12 cellular contexts compared by ENCODE assay signal in genomic region chr1:161718559-161719324, GRCh38. TPM values are rescaled to one million over a fixed set of nuclear protein-coding genes. Genes with fewer than 3 reads are reported as not detected.
A peak's percentile ranks its signal among the peaks of the same experiment; 100 is the strongest.
DNase-seq lines count a peak whose midpoint lies in the region; ATAC-seq and TF ChIP-seq lines count a peak whose summit lies in the region.
"Had no signal": no experiment of that assay in that cellular context is flagged by ENCODE, and none has a peak within 500 bp of the region (broad histone marks: within the 10 kb centered on the region; RNA-seq: fewer than 3 reads in every experiment).

No MANE protein-coding gene starts in this region.

- H3K9me3 ChIP-seq in MM.1S (replicated peaks; ENCODE audit: insufficient read depth, low read length) (no peaks in the 10 kb centered on the region), GM23248 (ENCODE audit: low read depth) (no peaks in the 10 kb centered on the region)

- H3K4me2 ChIP-seq in MM.1S (ENCODE audit: low read depth, low read length) (peak overlapping the region; percentile 35), GM23248 (ENCODE audit: unreplicated experiment) (no peak overlapping the region)

- no peak for TF ChIP-seq CTCF in MM.1S (IDR thresholded peaks at IDR 0.05; ENCODE audit: low read length)

- H2AFZ ChIP-seq in MM.1S (ENCODE audit: low read length) (peak overlapping the region; percentile 23; the same call in 1 of the 2 replicates), GM23248 (no peak overlapping the region)

- 81 to 83% methylated on average over 8 of the region's 8 CpGs for WGBS in GM23248 (ENCODE audit: low coverage in 1 of 2, low lambda C conversion rate in 2 of 2, missing lambda C conversion rate in 2 of 2), 2 experiments

- H3K4me3 ChIP-seq in MM.1S (ENCODE audit: low read length) (no peak overlapping the region), GM23248 (no peak overlapping the region)

- H3K9ac ChIP-seq in MM.1S (ENCODE audit: low read length) (no peak overlapping the region), GM23248 (no peak overlapping the region)

- in situ Hi-C loops in GM23248 (cut with MboI): no loop called here

- H3K27me3 ChIP-seq in MM.1S (replicated peaks; ENCODE audit: insufficient read depth, low read length): no peaks in the 10 kb centered on the region
- no peaks in the 10 kb centered on the region for H3K27me3 ChIP-seq in GM23248 (replicated peaks; ENCODE audit: insufficient read depth)

- DNase-seq in MM.1S: peak; percentile 25
- DNase-seq in midbrain (lab: John Stamatoyannopoulos, UW): peak; percentile 1
- DNase-seq in cerebellar nuclear complex (lab: John Stamatoyannopoulos, UW): no peak
- no peak for DNase-seq in GM23248
- DNase-seq in SW 1271 (lab: John Stamatoyannopoulos, UW): no peak
- no peak for DNase-seq in foreskin melanocyte
- DNase-seq: activated T-cell treated with anti-CD3 and anti-CD28 coated beads, Interleukin-2, amount 50 U/mL, for 48 hours; DMS79 treated with DMSO at 0.1 percent for 48 hours had no signal

- peaks cover 10% of the 10 kb centered on the region for H3K4me1 ChIP-seq in MM.1S (ENCODE audit: low read length)
- H3K4me1 ChIP-seq in GM23248 (ENCODE audit: insufficient read depth): peaks cover 25% of the 10 kb centered on the region

- H3K27ac ChIP-seq in MM.1S (ENCODE audit: low read length): peak overlapping the region; percentile 5; the same call in 1 of the 2 replicates
- H3K27ac ChIP-seq in GM23248: no peak overlapping the region

- ATAC-seq in GM18868 (IDR thresholded peaks at IDR 0.05; ENCODE audit: unreplicated experiment) (peak; percentile 66), GM21786 (IDR thresholded peaks at IDR 0.05; ENCODE audit: unreplicated experiment) (peak; percentile 66)

- H4K20me1 ChIP-seq in MM.1S (ENCODE audit: insufficient read depth, low read length) (no peaks in the 10 kb centered on the region), GM23248 (ENCODE audit: insufficient read depth) (no peaks in the 10 kb centered on the region)

- H3K9me2 ChIP-seq in MM.1S (replicated peaks; ENCODE audit: insufficient read depth, low read length) (no peaks in the 10 kb centered on the region), GM23248 (ENCODE audit: insufficient read depth) (no peaks in the 10 kb centered on the region)

- no peaks in the 10 kb centered on the region for H3K79me2 ChIP-seq in MM.1S (ENCODE audit: low read length)
- H3K79me2 ChIP-seq in GM23248 (ENCODE audit: insufficient read depth): no peaks in the 10 kb centered on the region

- H3K36me3 ChIP-seq in MM.1S (replicated peaks; ENCODE audit: insufficient read depth, low read length) (no peaks in the 10 kb centered on the region), GM23248 (ENCODE audit: low read depth) (no peaks in the 10 kb centered on the region)

- peaks cover 10% of the 10 kb centered on the region; the same call in 1 of the 2 replicates for H3F3A ChIP-seq in MM.1S (ENCODE audit: insufficient read depth, low read length)
- H3F3A ChIP-seq in GM23248 (ENCODE audit: insufficient read depth): peaks cover 29% of the 10 kb centered on the region

RNA-seq across cellular contexts. Expression of gene FCRLB, which starts 2.6 kb away (rescaled TPM):
- total RNA-seq in GM23248 (2014; rRNA removed; shearing (Covaris generic)): 8.3 and 14.5 TPM in 2 replicates
- 9.4 and 10.1 TPM in 2 replicates for polyA plus RNA-seq in GM23248 (2016; fragmentation: Nextera tagmentation; extraction: Ambion mirVana)

RNA-seq across cellular contexts. Expression of gene FCRLA, which starts 11.7 kb away (rescaled TPM):
- total RNA-seq in GM23248 (2014; rRNA removed; shearing (Covaris generic)): 7.5 and 8.4 TPM in 2 replicates
- 5.3 and 6.8 TPM in 2 replicates for polyA plus RNA-seq in GM23248 (2016; fragmentation: Nextera tagmentation; extraction: Ambion mirVana)
- total RNA-seq: T-helper 2 cell treated with Interferon-gamma antibody and Interleukin-4, amounts not matched to agents 100 ng/mL and 5 ng/mL, for 36 hours had no signal

RNA-seq across cellular contexts. Expression of gene DUSP12, which starts 30.8 kb away (rescaled TPM):
- total RNA-seq in GM23248 (2014; rRNA removed; shearing (Covaris generic)): 27.4 and 34.2 TPM in 2 replicates
- 29.9 and 34.9 TPM in 2 replicates for polyA plus RNA-seq in GM23248 (2016; fragmentation: Nextera tagmentation; extraction: Ambion mirVana)

RNA-seq across cellular contexts. Expression of gene ATF6, which starts 47.4 kb away (rescaled TPM):
- 19.8 and 21.4 TPM in 2 replicates for total RNA-seq in GM23248 (2014; rRNA removed; shearing (Covaris generic))
- 14.8 TPM in 2 replicates for polyA plus RNA-seq in GM23248 (2016; fragmentation: Nextera tagmentation; extraction: Ambion mirVana)

RNA-seq across cellular contexts. Expression of gene FCGR2B, which starts 55.8 kb away (rescaled TPM):
- not detected in 2 replicates for total RNA-seq in GM23248 (2014; rRNA removed; shearing (Covaris generic))
- 0.18 TPM in 1 of 2 replicates, not detected in the other for polyA plus RNA-seq in GM23248 (2016; fragmentation: Nextera tagmentation; extraction: Ambion mirVana)
- total RNA-seq: bronchial epithelial cell had no signal

Comparison
In these comparisons a context has a peak if more than half of its experiments do, and no peak if none do; other contexts are left out.
1. DNase-seq: peak in MM.1S (single experiment) and midbrain (single experiment); none in cerebellar nuclear complex (0 of 2), GM23248 (single experiment), SW 1271 (0 of 2) and foreskin melanocyte (single experiment).